ENCODE assay signal across 11 cellular contexts in genomic region chr20:43492101-43492500, GRCh38. TPM values are rescaled to one million over a fixed set of nuclear protein-coding genes. Genes with fewer than 3 reads are reported as not detected.
DNase-seq lines count a peak whose midpoint lies in the region; ATAC-seq and TF ChIP-seq lines count a peak whose summit lies in the region.
"Had no signal": no experiment of that assay in that cellular context is flagged by ENCODE, and none has a peak within 500 bp of the region (broad histone marks: within the 10 kb centered on the region; RNA-seq: fewer than 3 reads in every experiment).

No MANE protein-coding gene starts in this region.

- H3K27ac ChIP-seq in stomach = no peak overlapping the region
- H3K27ac ChIP-seq: C4-2B had no signal

- peaks cover 0 to 3% (median 1%) of the 10 kb centered on the region in 4 donors for H3K9me3 ChIP-seq in stomach

- H3K4me3 Mint-ChIP-seq in activated T-helper 1 cell treated with anti-CD3 and anti-CD28 coated beads, Interleukin-12 subunit alpha, Interleukin-12 subunit beta, Interleukin-2, Interleukin-4 antibody, amounts not matched to agents 30 ng/mL and 10 ng/mL and 1 ng/mL, durations not matched to agents 14 hours and 24 hours and 36 hours = no peak overlapping the region
- H3K4me3 Mint-ChIP-seq: brain had no signal

- H3K4me3 ChIP-seq in GM12864 (ENCODE audit: low read depth, low read length) = no peak overlapping the region
- H3K4me3 ChIP-seq in stomach = no peak overlapping the region

- intact Hi-C loops in activated T-helper 1 cell treated with anti-CD3 and anti-CD28 coated beads, Interleukin-12 subunit alpha, Interleukin-12 subunit beta, Interleukin-2, Interleukin-4 antibody, amounts not matched to agents 30 ng/mL and 10 ng/mL and 1 ng/mL, durations not matched to agents 14 hours and 24 hours and 36 hours (cut with micrococcal nuclease) = loop anchor here (1.0 kb wide), 2 partner anchors 22 to 98 kb away; partner anchors contain the start of gene IFT52
- intact Hi-C loops in stomach (cut with DNase I; ENCODE audit: low total_unique reads) = no loop called here

- no peaks in the 10 kb centered on the region for H3K36me3 ChIP-seq in stomach

- DNase-seq in GM12864 (ENCODE audit: low read depth) (peak; percentile 49), stomach (no peak), hypothalamus (lab: John Stamatoyannopoulos, UW) (no peak)
- no peak for DNase-seq in activated T-helper 1 cell treated with anti-CD3 and anti-CD28 coated beads, Interleukin-12 subunit alpha, Interleukin-12 subunit beta, Interleukin-2, Interleukin-4 antibody, amounts not matched to agents 30 ng/mL and 10 ng/mL and 1 ng/mL, durations not matched to agents 14 hours and 24 hours and 36 hours (ENCODE audit: low spot score)
- DNase-seq: NCI-H2227 treated with DMSO at 0.1 percent for 48 hours had no signal

- ATAC-seq in GM19035 (IDR thresholded peaks at IDR 0.05; ENCODE audit: unreplicated experiment) (peak; percentile 86), HG02981 (IDR thresholded peaks at IDR 0.05; ENCODE audit: unreplicated experiment) (peak; percentile 75), GM18909 (IDR thresholded peaks at IDR 0.05; ENCODE audit: poor library complexity, unreplicated experiment) (no peak), HG03196 (IDR thresholded peaks at IDR 0.05; ENCODE audit: unreplicated experiment) (no peak)

- no peaks in the 10 kb centered on the region for H3K27me3 Mint-ChIP-seq in activated T-helper 1 cell treated with anti-CD3 and anti-CD28 coated beads, Interleukin-12 subunit alpha, Interleukin-12 subunit beta, Interleukin-2, Interleukin-4 antibody, amounts not matched to agents 30 ng/mL and 10 ng/mL and 1 ng/mL, durations not matched to agents 14 hours and 24 hours and 36 hours (ENCODE audit: insufficient read depth)
- H3K27me3 Mint-ChIP-seq: brain had no signal

- H3K9me3 Mint-ChIP-seq in activated T-helper 1 cell treated with anti-CD3 and anti-CD28 coated beads, Interleukin-12 subunit alpha, Interleukin-12 subunit beta, Interleukin-2, Interleukin-4 antibody, amounts not matched to agents 30 ng/mL and 10 ng/mL and 1 ng/mL, durations not matched to agents 14 hours and 24 hours and 36 hours = peaks cover 13% of the 10 kb centered on the region

- peaks cover 7% of the 10 kb centered on the region for H3K4me1 Mint-ChIP-seq in activated T-helper 1 cell treated with anti-CD3 and anti-CD28 coated beads, Interleukin-12 subunit alpha, Interleukin-12 subunit beta, Interleukin-2, Interleukin-4 antibody, amounts not matched to agents 30 ng/mL and 10 ng/mL and 1 ng/mL, durations not matched to agents 14 hours and 24 hours and 36 hours (ENCODE audit: low read depth)
- H3K4me1 Mint-ChIP-seq: brain had no signal

- H3K27me3 ChIP-seq in stomach = no peaks in the 10 kb centered on the region

- TF ChIP-seq CTCF in GM12864 (IDR thresholded peaks at IDR 0.05; ENCODE audit: low read depth, low read length, missing control alignments) = no peak
- TF ChIP-seq CTCF in stomach (IDR thresholded peaks at IDR 0.05) = no peak

- TF ChIP-seq POLR2A in stomach (IDR thresholded peaks at IDR 0.05) = no peak

- no peaks in the 10 kb centered on the region for H3K36me3 Mint-ChIP-seq in activated T-helper 1 cell treated with anti-CD3 and anti-CD28 coated beads, Interleukin-12 subunit alpha, Interleukin-12 subunit beta, Interleukin-2, Interleukin-4 antibody, amounts not matched to agents 30 ng/mL and 10 ng/mL and 1 ng/mL, durations not matched to agents 14 hours and 24 hours and 36 hours (ENCODE audit: low read depth)

- no peak for TF ChIP-seq EP300 in stomach (IDR thresholded peaks at IDR 0.05)

- H3K4me1 ChIP-seq in stomach = no peaks in the 10 kb centered on the region

- peak overlapping the region; percentile 34 for H3K27ac Mint-ChIP-seq in activated T-helper 1 cell treated with anti-CD3 and anti-CD28 coated beads, Interleukin-12 subunit alpha, Interleukin-12 subunit beta, Interleukin-2, Interleukin-4 antibody, amounts not matched to agents 30 ng/mL and 10 ng/mL and 1 ng/mL, durations not matched to agents 14 hours and 24 hours and 36 hours
- H3K27ac Mint-ChIP-seq: brain had no signal

- 85 to 96% (median 87%) methylated on average over 3 of the region's 3 CpGs for WGBS in stomach, 5 donors

RNA-seq across cellular contexts. Expression of gene L3MBTL1, which starts 15.4 kb away (rescaled TPM):
- 8.7 and 8.9 TPM in 2 replicates for total RNA-seq in activated T-helper 1 cell treated with anti-CD3 and anti-CD28 coated beads, Interleukin-12 subunit alpha, Interleukin-12 subunit beta, Interleukin-2, Interleukin-4 antibody, amounts not matched to agents 30 ng/mL and 10 ng/mL and 1 ng/mL, durations not matched to agents 14 hours and 24 hours and 36 hours
- 10 to 100 TPM in 3 of 5 donors, 1 to 10 TPM in 2; 8.2 to 28.7 (median 18.4) TPM for total RNA-seq in stomach
- polyA plus RNA-seq in stomach = 1 to 10 TPM in 2 of 3 donors, under 1 TPM in 1; 0.76 to 6.5 (median 1.7) TPM

RNA-seq across cellular contexts. Expression of gene SRSF6, which starts 34.4 kb away (rescaled TPM):
- total RNA-seq in activated T-helper 1 cell treated with anti-CD3 and anti-CD28 coated beads, Interleukin-12 subunit alpha, Interleukin-12 subunit beta, Interleukin-2, Interleukin-4 antibody, amounts not matched to agents 30 ng/mL and 10 ng/mL and 1 ng/mL, durations not matched to agents 14 hours and 24 hours and 36 hours = 207 and 219 TPM in 2 replicates
- total RNA-seq in stomach = 100 to 1,000 TPM in 1 of 5 donors, 10 to 100 TPM in 4; 22.8 to 109 (median 71.0) TPM
- polyA plus RNA-seq in stomach = 10 to 100 TPM; 38.7 to 72.1 (median 46.7) TPM

Comparison
In these comparisons a context has a peak if more than half of its experiments do, and no peak if none do; other contexts are left out.
1. ATAC-seq: peak in GM19035 (single experiment) and HG02981 (single experiment); none in GM18909 (single experiment) and HG03196 (single experiment).